ENCODE assay signal across 20 cellular contexts in genomic region chr7:157125376-157126223, GRCh38.
"Had no signal": no experiment of that assay in that cellular context is flagged by ENCODE, and none has a peak within 500 bp of the region (broad histone marks: within the 10 kb centered on the region; RNA-seq: fewer than 3 reads in every experiment).

No MANE protein-coding gene starts in this region.

- H3K4me1 Mint-ChIP-seq: naive thymus-derived CD4-positive, alpha-beta T cell had no signal

- ATAC-seq: activated naive CD4-positive, alpha-beta T cell treated with anti-CD3 and anti-CD28 coated beads, Interleukin-2, amount 50 U/mL, for 72 hours; esophagus mucosa; gastroesophageal sphincter; naive thymus-derived CD4-positive, alpha-beta T cell had no signal

- H3K4me3 ChIP-seq: adrenal gland, breast epithelium, coronary artery, gastroesophageal sphincter, heart right ventricle, neural progenitor cell, prostate gland, right atrium auricular region, tibial nerve, uterus had no signal

- H3K4me1 ChIP-seq: adrenal gland, breast epithelium, gastroesophageal sphincter, heart right ventricle, prostate gland, right atrium auricular region, tibial nerve, uterus had no signal

- H3K4me3 Mint-ChIP-seq: naive thymus-derived CD4-positive, alpha-beta T cell; neural progenitor cell had no signal

- DNase-seq: activated CD4-positive, alpha-beta T cell treated with anti-CD3 and anti-CD28 coated beads, Interleukin-2, amount 50 U/mL, for 1 hour; activated gamma-delta T cell; heart right ventricle; mesenchymal stem cell; stimulated activated CD4-positive, alpha-beta T cell treated with anti-CD3 and anti-CD28 coated beads, Interleukin-12 subunit alpha, Interleukin-12 subunit beta, amount 100 ng/mL, for 4 hours; stimulated activated CD4-positive, alpha-beta T cell treated with anti-CD3 and anti-CD28 coated beads, Interleukin-1b, Interleukin-23, amount 100 ng/mL, for 48 hours; stimulated activated CD8-positive, alpha-beta memory T cell treated with anti-CD3 and anti-CD28 coated beads, Interleukin-4, amount 100 ng/mL, for 48 hours; stimulated activated naive CD4-positive, alpha-beta T cell treated with Interleukin-2 at 50 U/mL for 16 hours; uterus had no signal

- H3K9me3 ChIP-seq: adrenal gland, breast epithelium, gastroesophageal sphincter, heart right ventricle, prostate gland, right atrium auricular region, tibial nerve, uterus had no signal

- H3K36me3 ChIP-seq: adrenal gland, breast epithelium, gastroesophageal sphincter, heart right ventricle, neural progenitor cell, prostate gland, right atrium auricular region, tibial nerve, uterus had no signal

- H3K27me3 ChIP-seq: adrenal gland, right atrium auricular region had no signal

- H3K9ac ChIP-seq: neural progenitor cell had no signal

- H3K36me3 Mint-ChIP-seq: activated naive CD4-positive, alpha-beta T cell treated with anti-CD3 and anti-CD28 coated beads, Interleukin-2, amount 50 U/mL, for 72 hours; naive thymus-derived CD4-positive, alpha-beta T cell; neural progenitor cell had no signal

- H3K9me3 Mint-ChIP-seq: activated naive CD4-positive, alpha-beta T cell treated with anti-CD3 and anti-CD28 coated beads, Interleukin-2, amount 50 U/mL, for 72 hours; naive thymus-derived CD4-positive, alpha-beta T cell; neural progenitor cell had no signal

- H3K27ac Mint-ChIP-seq: activated naive CD4-positive, alpha-beta T cell treated with anti-CD3 and anti-CD28 coated beads, Interleukin-2, amount 50 U/mL, for 72 hours; naive thymus-derived CD4-positive, alpha-beta T cell; neural progenitor cell had no signal

- H3K27ac ChIP-seq: adrenal gland, breast epithelium, coronary artery, gastroesophageal sphincter, heart right ventricle, neural progenitor cell, prostate gland, right atrium auricular region, tibial nerve, uterus had no signal
